ENCODE assay signal across 16 cellular contexts in genomic region chr1:44512313-44512885, GRCh38.
A peak's percentile ranks its signal among the peaks of the same experiment; 100 is the strongest.
DNase-seq lines count a peak whose midpoint lies in the region; ATAC-seq and TF ChIP-seq lines count a peak whose summit lies in the region.
"Had no signal": no experiment of that assay in that cellular context is flagged by ENCODE, and none has a peak within 500 bp of the region (broad histone marks: within the 10 kb centered on the region; RNA-seq: fewer than 3 reads in every experiment).

No MANE protein-coding gene starts in this region.

- H3K4me1 Mint-ChIP-seq in stimulated activated effector memory CD8-positive, alpha-beta T cell treated with anti-CD3 and anti-CD28 coated beads, Interleukin-12 subunit alpha, Interleukin-12 subunit beta, amount 100 ng/mL, for 72 hours, result peaks cover 11% of the 10 kb centered on the region

- H3K36me3 Mint-ChIP-seq in stimulated activated effector memory CD8-positive, alpha-beta T cell treated with anti-CD3 and anti-CD28 coated beads, Interleukin-12 subunit alpha, Interleukin-12 subunit beta, amount 100 ng/mL, for 72 hours, result no peaks in the 10 kb centered on the region

- ATAC-seq in stimulated activated effector memory CD8-positive, alpha-beta T cell treated with anti-CD3 and anti-CD28 coated beads, Interleukin-12 subunit alpha, Interleukin-12 subunit beta, amount 100 ng/mL, for 72 hours, result peak; percentile 68
- ATAC-seq in HG02870 (IDR thresholded peaks at IDR 0.05; ENCODE audit: unreplicated experiment) (no peak), HG02763 (IDR thresholded peaks at IDR 0.05; ENCODE audit: unreplicated experiment) (no peak)
- ATAC-seq: gastrocnemius medialis, left lung had no signal

- no peak overlapping the region for H3K27ac Mint-ChIP-seq in stimulated activated effector memory CD8-positive, alpha-beta T cell treated with anti-CD3 and anti-CD28 coated beads, Interleukin-12 subunit alpha, Interleukin-12 subunit beta, amount 100 ng/mL, for 72 hours
- H3K27ac Mint-ChIP-seq: CD4-positive, alpha-beta T cell had no signal

- POLR2A ChIA-PET in GM10248 (lab: Yijun Ruan, JAX), result no interaction called here

- H3K9me3 Mint-ChIP-seq in stimulated activated effector memory CD8-positive, alpha-beta T cell treated with anti-CD3 and anti-CD28 coated beads, Interleukin-12 subunit alpha, Interleukin-12 subunit beta, amount 100 ng/mL, for 72 hours, result no peaks in the 10 kb centered on the region
- H3K9me3 Mint-ChIP-seq: CD4-positive, alpha-beta T cell had no signal

- peak; percentile 23 to 47 for DNase-seq in activated CD4-positive, alpha-beta T cell treated with anti-CD3 and anti-CD28 coated beads, Interleukin-2, amount 50 U/mL, for 48 hours
- DNase-seq in activated CD4-positive, alpha-beta T cell treated with anti-CD3 and anti-CD28 coated beads for 4 hours, result no peak
- peak; percentile 12 for DNase-seq in NCI-H2171 (lab: John Stamatoyannopoulos, UW)
- DNase-seq in cerebellar cortex (ENCODE audit: low spot score), result peak; percentile 72
- no peak for DNase-seq in stimulated activated effector memory CD8-positive, alpha-beta T cell treated with anti-CD3 and anti-CD28 coated beads, Interleukin-12 subunit alpha, Interleukin-12 subunit beta, amount 100 ng/mL, for 72 hours (ENCODE audit: low spot score in 2 of 2)
- DNase-seq in GM10248 (ENCODE audit: extremely low spot score), result no peak
- DNase-seq: amygdala; CD4-positive, alpha-beta T cell; colonic mucosa; gastrocnemius medialis; KBM-7; left lung; NCI-H1092; sigmoid colon had no signal

- CTCF ChIA-PET in GM10248 (lab: Yijun Ruan, JAX), result interaction anchor here (1.2 to 1.5 kb wide), 3 partner anchors 13 to 140 kb away, joined by 3 to 4 read pairs (median 3); no protein-coding TSS in a partner anchor

- H3K4me3 Mint-ChIP-seq in stimulated activated effector memory CD8-positive, alpha-beta T cell treated with anti-CD3 and anti-CD28 coated beads, Interleukin-12 subunit alpha, Interleukin-12 subunit beta, amount 100 ng/mL, for 72 hours, result no peak overlapping the region
- H3K4me3 Mint-ChIP-seq: CD4-positive, alpha-beta T cell had no signal

- no peak for TF ChIP-seq CTCF in GM10248 (IDR thresholded peaks at IDR 0.05; ENCODE audit: control extremely low read depth, extremely low read depth, low read depth, missing control alignments)

Comparison
In these comparisons a context has a peak if more than half of its experiments do, and no peak if none do; other contexts are left out.
1. DNase-seq: peak in activated CD4-positive, alpha-beta T cell treated with anti-CD3 and anti-CD28 coated beads, Interleukin-2, amount 50 U/mL, for 48 hours (2 of 2), NCI-H2171 (single experiment) and cerebellar cortex (single experiment); none in activated CD4-positive, alpha-beta T cell treated with anti-CD3 and anti-CD28 coated beads for 4 hours (0 of 2), stimulated activated effector memory CD8-positive, alpha-beta T cell treated with anti-CD3 and anti-CD28 coated beads, Interleukin-12 subunit alpha, Interleukin-12 subunit beta, amount 100 ng/mL, for 72 hours (0 of 2) and GM10248 (single experiment).